ENCODE assay signal across 18 cellular contexts in the genomic region with DNA sequence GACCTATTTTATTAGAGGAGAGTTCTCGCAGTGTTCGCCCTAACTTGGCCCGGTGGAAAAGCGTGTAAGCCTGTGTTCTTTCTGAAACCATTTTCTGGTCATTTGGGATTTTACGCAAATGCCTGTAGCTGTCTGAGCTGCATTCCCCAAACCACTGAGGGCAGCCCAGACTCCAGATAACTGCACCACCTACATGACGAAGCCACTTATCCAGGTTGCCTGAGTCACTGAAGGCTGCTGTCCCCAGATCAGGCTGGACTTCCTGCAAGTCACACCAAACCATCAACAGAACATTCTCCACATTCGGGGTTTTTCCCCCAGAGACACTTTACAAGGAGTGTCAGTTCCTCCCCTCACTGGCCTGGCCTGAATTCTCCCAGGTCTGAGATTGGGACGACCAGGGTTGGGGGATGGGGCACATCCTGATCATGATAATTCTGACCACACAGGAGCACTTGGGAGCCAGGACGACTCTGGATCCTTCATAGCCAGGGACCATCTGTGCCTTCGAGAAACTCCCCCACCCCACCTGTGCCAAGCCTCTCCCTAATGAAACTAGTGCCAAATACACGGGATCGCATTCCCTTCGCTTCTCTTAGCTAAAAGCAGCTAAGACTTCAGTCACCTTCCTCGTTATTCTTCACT. TPM values are rescaled to one million over a fixed set of nuclear protein-coding genes. Genes with fewer than 3 reads are reported as not detected.
DNase-seq lines count a peak whose midpoint lies in the region; ATAC-seq and TF ChIP-seq lines count a peak whose summit lies in the region.
"Had no signal": no experiment of that assay in that cellular context is flagged by ENCODE, and none has a peak within 500 bp of the region (broad histone marks: within the 10 kb centered on the region; RNA-seq: fewer than 3 reads in every experiment).

No MANE protein-coding gene starts in this region.

- no peaks in the 10 kb centered on the region for H3K9me3 Mint-ChIP-seq in progenitor cell of endocrine pancreas (ENCODE audit: low read depth)
- H3K9me3 Mint-ChIP-seq: activated T-cell treated with anti-CD3 and anti-CD28 coated beads, Interleukin-2, amount 50 U/mL, for 24 hours; stimulated activated naive CD8-positive, alpha-beta T cell treated with anti-CD3 and anti-CD28 coated beads, Interleukin-15, amount 100 ng/mL, for 72 hours; T-cell had no signal

- H3K36me3 ChIP-seq in uterus = no peaks in the 10 kb centered on the region
- H3K36me3 ChIP-seq: colonic mucosa had no signal

- peaks cover 79% of the 10 kb centered on the region for H3K27me3 Mint-ChIP-seq in progenitor cell of endocrine pancreas

- H3K9me3 ChIP-seq in uterus = no peaks in the 10 kb centered on the region
- H3K9me3 ChIP-seq: colonic mucosa had no signal

- peak overlapping the region; percentile 1 for H3K27ac Mint-ChIP-seq in progenitor cell of endocrine pancreas
- H3K27ac Mint-ChIP-seq: activated T-cell treated with anti-CD3 and anti-CD28 coated beads, Interleukin-2, amount 50 U/mL, for 24 hours; nephron progenitor cell; stimulated activated naive CD8-positive, alpha-beta T cell treated with anti-CD3 and anti-CD28 coated beads, Interleukin-15, amount 100 ng/mL, for 72 hours; T-cell had no signal

- intact Hi-C loops in uterus (cut with DNase I; ENCODE audit: low total_unique reads) = no loop called here

- no peak overlapping the region for H3K4me3 ChIP-seq in choroid plexus epithelial cell (ENCODE audit: low read depth, low read length)
- H3K4me3 ChIP-seq in uterus = no peak overlapping the region
- H3K4me3 ChIP-seq: colonic mucosa had no signal

- H3K4me1 ChIP-seq in uterus = peaks cover 0 to 8% of the 10 kb centered on the region in 2 donors

- H3K4me3 Mint-ChIP-seq in progenitor cell of endocrine pancreas (ENCODE audit: low read depth) = no peak overlapping the region
- H3K4me3 Mint-ChIP-seq: activated T-cell treated with anti-CD3 and anti-CD28 coated beads, Interleukin-2, amount 50 U/mL, for 24 hours had no signal

- DNase-seq in DMS 273 (lab: John Stamatoyannopoulos, UW; ENCODE audit: unreplicated experiment) (peak; percentile 75), DMS 273 treated with DMSO at 0.1 percent for 48 hours (lab: John Stamatoyannopoulos, UW) (no peak), NCI-H1694 treated with DMSO at 0.1 percent for 48 hours (lab: John Stamatoyannopoulos, UW) (peak; percentile 61), choroid plexus epithelial cell (ENCODE audit: low read depth) (no peak), progenitor cell of endocrine pancreas (ENCODE audit: low spot score, unreplicated experiment) (no peak), uterus (no peak)
- DNase-seq: activated CD4-positive, alpha-beta T cell treated with anti-CD3 and anti-CD28 coated beads for 4 hours; activated T-cell treated with anti-CD3 and anti-CD28 coated beads, Interleukin-2, amount 50 U/mL, for 24 hours; CD8-positive, alpha-beta memory T cell; hippocampal formation; stimulated activated naive CD8-positive, alpha-beta T cell treated with anti-CD3 and anti-CD28 coated beads, Interleukin-15, amount 100 ng/mL, for 72 hours; T-cell had no signal

- H3K27ac ChIP-seq in uterus = no peak overlapping the region
- H3K27ac ChIP-seq: 22Rv1, colonic mucosa had no signal

- peaks cover 8 to 15% of the 10 kb centered on the region in 2 donors for H3K27me3 ChIP-seq in uterus

- TF ChIP-seq CTCF in choroid plexus epithelial cell (conservative IDR thresholded peaks at IDR 0.05; ENCODE audit: low read depth, low read length) (peak; percentile 16), progenitor cell of endocrine pancreas (IDR thresholded peaks at IDR 0.05; ENCODE audit: unreplicated experiment) (no peak), uterus (IDR thresholded peaks at IDR 0.05) (no peak)

- no peaks in the 10 kb centered on the region for H3K36me3 Mint-ChIP-seq in progenitor cell of endocrine pancreas (ENCODE audit: insufficient read depth)

- H3K4me1 Mint-ChIP-seq in progenitor cell of endocrine pancreas (ENCODE audit: low read depth) = peaks cover 7% of the 10 kb centered on the region

- no peak for TF ChIP-seq POLR2A in uterus (IDR thresholded peaks at IDR 0.05)

- ATAC-seq in GM21423 (IDR thresholded peaks at IDR 0.05; ENCODE audit: unreplicated experiment) (no peak), esophagus mucosa (no peak)
- ATAC-seq: stimulated activated naive CD8-positive, alpha-beta T cell treated with anti-CD3 and anti-CD28 coated beads, Interleukin-15, amount 100 ng/mL, for 72 hours; T-cell had no signal

RNA-seq across cellular contexts. Expression of gene RPRML, which starts 2.3 kb away (rescaled TPM):
- total RNA-seq in progenitor cell of endocrine pancreas (not detected in 2 replicates), uterus (not detected), esophagus mucosa (not detected)
- total RNA-seq: CD8-positive, alpha-beta memory T cell; colonic mucosa; lung microvascular endothelial cell; T-cell had no signal

RNA-seq across cellular contexts. Expression of gene GOSR2, which starts 53.8 kb away (rescaled TPM):
- 57.1 and 63.2 TPM in 2 replicates for total RNA-seq in progenitor cell of endocrine pancreas
- total RNA-seq in uterus = 10 to 100 TPM; 66.9 to 90.5 (median 77.2) TPM
- total RNA-seq in esophagus mucosa = 21.4 TPM

Comparison
In these comparisons a context has a peak if more than half of its experiments do, and no peak if none do; other contexts are left out.
1. DNase-seq: peak in DMS 273 (single experiment) and NCI-H1694 treated with DMSO at 0.1 percent for 48 hours (single experiment); none in DMS 273 treated with DMSO at 0.1 percent for 48 hours (single experiment), choroid plexus epithelial cell (single experiment), progenitor cell of endocrine pancreas (single experiment) and uterus (0 of 2).